ENCODE assay signal across 12 cellular contexts in genomic region chr10:103450201-103450695, GRCh38. TPM values are rescaled to one million over a fixed set of nuclear protein-coding genes. Genes with fewer than 3 reads are reported as not detected.
DNase-seq lines count a peak whose midpoint lies in the region; ATAC-seq and TF ChIP-seq lines count a peak whose summit lies in the region.
"Had no signal": no experiment of that assay in that cellular context is flagged by ENCODE, and none has a peak within 500 bp of the region (broad histone marks: within the 10 kb centered on the region; RNA-seq: fewer than 3 reads in every experiment).

No MANE protein-coding gene starts in this region.

- CTCF ChIA-PET in AG04449 (lab: Yijun Ruan, JAX) = interaction anchor here (1.2 to 6.8 kb wide), 3 partner anchors 34 to 38 kb away, joined by 4 to 84 read pairs (median 4); no protein-coding TSS in a partner anchor

- H3K4me3 ChIP-seq in AG04449 (ENCODE audit: low read depth, low read length) (peak overlapping the region; percentile 77), H7 (ENCODE audit: insufficient read depth, low read depth, low read length) (no peak overlapping the region)

- H3K36me3 ChIP-seq in H7 (replicated peaks; ENCODE audit: control insufficient read depth, insufficient read depth, low read length) = peaks cover 7% of the 10 kb centered on the region

- no peaks in the 10 kb centered on the region for H3K9me3 Mint-ChIP-seq in osteocyte (ENCODE audit: unreplicated experiment)
- no peaks in the 10 kb centered on the region for H3K9me3 Mint-ChIP-seq in mesothelial cell of epicardium

- no peak for DNase-seq in AG04449 (ENCODE audit: low read depth, low spot score)
- DNase-seq in H7 = peak; percentile 41
- DNase-seq in osteocyte (ENCODE audit: extremely low spot score, unreplicated experiment) = no peak
- no peak for DNase-seq in C1 segment of cervical spinal cord (lab: John Stamatoyannopoulos, UW)
- no peak for DNase-seq in mesothelial cell of epicardium (ENCODE audit: low spot score in 2 of 2, unreplicated experiment in 2 of 2)
- DNase-seq in AG20443 (ENCODE audit: low spot score) = no peak
- DNase-seq: brain microvascular endothelial cell; KG1; NK-92 treated with Interleukin-12 subunit alpha and Interleukin-12 subunit beta, amount 100 ng/mL, for 24 hours; WERI-Rb-1 had no signal

- no peak for TF ChIP-seq CTCF in AG04449 (IDR thresholded peaks at IDR 0.05; ENCODE audit: insufficient read depth, low read length, missing control alignments)
- TF ChIP-seq CTCF in osteocyte (IDR thresholded peaks at IDR 0.05) = no peak
- TF ChIP-seq CTCF in mesothelial cell of epicardium (IDR thresholded peaks at IDR 0.05; ENCODE audit: unreplicated experiment) = no peak

- peak overlapping the region; percentile 83 for H3K27ac Mint-ChIP-seq in osteocyte (ENCODE audit: unreplicated experiment)
- no peak overlapping the region for H3K27ac Mint-ChIP-seq in mesothelial cell of epicardium

- H3K27me3 Mint-ChIP-seq in osteocyte (ENCODE audit: unreplicated experiment) (no peaks in the 10 kb centered on the region), mesothelial cell of epicardium (ENCODE audit: low read depth) (no peaks in the 10 kb centered on the region)

- H3K27me3 ChIP-seq in H7 (ENCODE audit: control insufficient read depth, insufficient read depth, low read length) = no peaks in the 10 kb centered on the region
- H3K27me3 ChIP-seq: brain microvascular endothelial cell had no signal

- H3K4me1 Mint-ChIP-seq in osteocyte (ENCODE audit: unreplicated experiment) (peaks cover 41% of the 10 kb centered on the region), mesothelial cell of epicardium (no peaks in the 10 kb centered on the region)

- ATAC-seq in GM18868 (IDR thresholded peaks at IDR 0.05; ENCODE audit: unreplicated experiment) = no peak

- H3K27ac ChIP-seq in cingulate gyrus (ENCODE audit: low read depth, low read length) = peak overlapping the region; percentile 85
- H3K27ac ChIP-seq: brain microvascular endothelial cell, WERI-Rb-1 had no signal

- POLR2A ChIA-PET in AG04449 (lab: Yijun Ruan, JAX) = no interaction called here

- H3K4me3 Mint-ChIP-seq in osteocyte (ENCODE audit: unreplicated experiment) (peak overlapping the region; percentile 38), mesothelial cell of epicardium (no peak overlapping the region)

- H3K36me3 Mint-ChIP-seq in osteocyte (ENCODE audit: unreplicated experiment) = peaks cover 14% of the 10 kb centered on the region
- peaks cover 21% of the 10 kb centered on the region for H3K36me3 Mint-ChIP-seq in mesothelial cell of epicardium

RNA-seq across cellular contexts. Expression of gene CALHM2, which starts 1.9 kb away (rescaled TPM):
- total RNA-seq in H7 (2014; rRNA removed; shearing (Covaris generic)) = 2.4 and 3.4 TPM in 2 replicates
- 1.9 and 2.1 TPM in 2 replicates for total RNA-seq in osteocyte
- total RNA-seq in mesothelial cell of epicardium = 4.3 to 6.0 TPM (median 5.6 TPM) in 3 replicates

RNA-seq across cellular contexts. Expression of gene CALHM1, which starts 8.5 kb away (rescaled TPM):
- total RNA-seq in H7 (2014; rRNA removed; shearing (Covaris generic)) = 0.07 TPM in 1 of 2 replicates, not detected in the other
- total RNA-seq in osteocyte (not detected in 2 replicates), mesothelial cell of epicardium (not detected in 3 replicates)

RNA-seq across cellular contexts. Expression of gene CALHM3, which starts 28.8 kb away (rescaled TPM):
- total RNA-seq in H7 (2014; rRNA removed; shearing (Covaris generic)) = 0.10 and 0.15 TPM in 2 replicates
- total RNA-seq in osteocyte (not detected in 2 replicates), mesothelial cell of epicardium (not detected in 3 replicates)

RNA-seq across cellular contexts. Expression of gene NEURL1, which starts 43.3 kb away (rescaled TPM):
- 7.9 and 16.5 TPM in 2 replicates for total RNA-seq in H7 (2014; rRNA removed; shearing (Covaris generic))
- total RNA-seq in osteocyte (1.0 and 2.5 TPM in 2 replicates), mesothelial cell of epicardium (0.40 to 0.88 TPM (median 0.54 TPM) in 3 replicates)

RNA-seq across cellular contexts. Expression of gene PDCD11, which starts 53.8 kb away (rescaled TPM):
- 55.7 and 56.2 TPM in 2 replicates for total RNA-seq in H7 (2014; rRNA removed; shearing (Covaris generic))
- total RNA-seq in osteocyte (32.6 and 35.3 TPM in 2 replicates), mesothelial cell of epicardium (48.9 to 53.6 TPM (median 50.4 TPM) in 3 replicates)
